In the genomic region with DNA sequence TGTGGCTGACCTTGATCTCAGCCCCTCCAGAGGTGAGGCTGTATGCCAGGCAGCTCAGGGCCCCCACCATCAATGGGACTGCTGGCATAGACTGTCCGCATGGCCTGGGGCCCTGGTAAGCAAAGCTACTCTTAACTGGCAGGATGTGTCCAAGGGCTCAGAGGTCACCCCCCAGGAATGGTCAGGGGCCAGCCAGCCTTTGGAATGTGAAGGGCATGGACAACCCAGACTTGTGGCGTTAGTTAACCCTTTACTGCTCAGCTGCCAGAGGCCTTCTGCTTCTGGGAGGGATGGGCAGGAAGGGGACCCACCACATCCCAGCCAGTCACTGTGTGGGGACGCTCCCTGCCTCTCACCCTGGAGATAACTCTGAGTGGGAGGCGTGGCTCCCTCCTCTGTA, we compare ENCODE assay signal across 16 cellular contexts.
DNase-seq lines count a peak whose midpoint lies in the region; ATAC-seq and TF ChIP-seq lines count a peak whose summit lies in the region.
"Had no signal": no experiment of that assay in that cellular context is flagged by ENCODE, and none has a peak within 500 bp of the region (broad histone marks: within the 10 kb centered on the region; RNA-seq: fewer than 3 reads in every experiment).

No MANE protein-coding gene starts in this region.

- no peak overlapping the region for H3K4me3 Mint-ChIP-seq in endodermal cell
- H3K4me3 Mint-ChIP-seq: B cell; CD8-positive, alpha-beta T cell had no signal

- no peaks in the 10 kb centered on the region for H3K9me3 Mint-ChIP-seq in endodermal cell
- H3K9me3 Mint-ChIP-seq: CD8-positive, alpha-beta T cell had no signal

- H3K9me3 ChIP-seq in endodermal cell (ENCODE audit: control insufficient read depth, low read length) (no peaks in the 10 kb centered on the region), liver (ENCODE audit: control insufficient read depth in 4 of 4, low read length in 3 of 4) (no peaks in the 10 kb centered on the region), spleen (no peaks in the 10 kb centered on the region)
- H3K9me3 ChIP-seq: BLaER1 treated with 17β-estradiol and CSF1 and Interleukin-3, amounts not matched to agents 10 nM and 100 nM had no signal

- no peak overlapping the region for H3K27ac Mint-ChIP-seq in endodermal cell
- H3K27ac Mint-ChIP-seq: B cell; CD8-positive, alpha-beta T cell had no signal

- intact Hi-C loops in spleen (cut with DNase I; ENCODE audit: low total_unique reads): no loop called here

- H3K27me3 Mint-ChIP-seq in endodermal cell (ENCODE audit: insufficient read depth): peaks cover 5% of the 10 kb centered on the region

- 91% methylated on average over 4 of the region's 4 CpGs; no CpG with 5 or more reads in 1 of the 2 experiments for WGBS in endodermal cell (ENCODE audit: insufficient coverage in 1 of 2, insufficient read length in 1 of 2), 2 experiments
- 69% methylated on average over 4 of the region's 4 CpGs for WGBS in liver
- 56 to 92% (median 65%) methylated on average over 2 to 4 of the region's 4 CpGs for WGBS in spleen, 5 donors

- no peak for ATAC-seq in activated CD4-positive, CD25-positive, alpha-beta regulatory T cell treated with anti-CD3 and anti-CD28 coated beads, Interleukin-2, amount 50 U/mL, for 24 hours
- ATAC-seq: CD8-positive, alpha-beta T cell had no signal

- H3K27me3 ChIP-seq in endodermal cell (ENCODE audit: control insufficient read depth, insufficient read depth, low read length, poor library complexity, severe bottlenecking) (no peaks in the 10 kb centered on the region), liver (ENCODE audit: control insufficient read depth in 4 of 4, insufficient read depth in 4 of 4, low read length in 3 of 4) (no peaks in the 10 kb centered on the region), spleen (replicated peaks in 1 of 7) (peaks cover 0 to 50% (median 0%) of the 10 kb centered on the region in 7 donors)

- DNase-seq in M059J (ENCODE audit: low read depth): peak; percentile 9
- DNase-seq in endodermal cell: no peak
- DNase-seq in spleen: no peak
- DNase-seq in NCI-H146 treated with DMSO at 0.1 percent for 48 hours (lab: John Stamatoyannopoulos, UW; ENCODE audit: unreplicated experiment): no peak
- DNase-seq in activated naive CD4-positive, alpha-beta T cell treated with anti-CD3 and anti-CD28 coated beads, Interleukin-2, amount 50 U/mL, for 16 hours: no peak
- DNase-seq: Calu3; CD8-positive, alpha-beta T cell; DND-41; GM23248; HCEC 1CT; IMR-90 had no signal

- TF ChIP-seq CTCF in endodermal cell (conservative IDR thresholded peaks at IDR 0.05) (no peak), liver (IDR thresholded peaks at IDR 0.05; ENCODE audit: low read depth, low read length, missing input control) (no peak), spleen (IDR thresholded peaks at IDR 0.05 in 8 of 11, conservative IDR thresholded peaks at IDR 0.05 in 3 of 11) (no peak)

- H3K27ac ChIP-seq in endodermal cell (ENCODE audit: low read depth, low read length) (peak overlapping the region; percentile 49), liver (ENCODE audit: low read depth in 1 of 2, low read length in 2 of 2) (peak overlapping the region; percentile 49 to 64), spleen (peak overlapping the region in 5 of 8 donors; percentile 51 to 71 (median 58))
- H3K27ac ChIP-seq: BLaER1 treated with 17β-estradiol and CSF1 and Interleukin-3, amounts not matched to agents 10 nM and 100 nM; GM23248; HL-60 had no signal

- H3K9ac ChIP-seq in endodermal cell (ENCODE audit: extremely low read depth, low read length, poor library complexity, severe bottlenecking): no peak overlapping the region
- no peak overlapping the region for H3K9ac ChIP-seq in liver (ENCODE audit: low read depth in 1 of 2, low read length in 2 of 2)
- H3K9ac ChIP-seq: BLaER1 treated with 17β-estradiol and CSF1 and Interleukin-3, amounts not matched to agents 10 nM and 100 nM; GM23248 had no signal

- no peak for TF ChIP-seq POLR2A in spleen (IDR thresholded peaks at IDR 0.05)

- H3K36me3 ChIP-seq in endodermal cell (ENCODE audit: control insufficient read depth, insufficient read depth, low read length) (no peaks in the 10 kb centered on the region), liver (ENCODE audit: control insufficient read depth in 4 of 4, insufficient read depth in 3 of 4, low read depth in 1 of 4, low read length in 3 of 4) (no peaks in the 10 kb centered on the region), spleen (no peaks in the 10 kb centered on the region)
- H3K36me3 ChIP-seq: BLaER1 treated with 17β-estradiol and CSF1 and Interleukin-3, amounts not matched to agents 10 nM and 100 nM had no signal

- no peak for TF ChIP-seq RAD21 in liver (IDR thresholded peaks at IDR 0.05)

- H3K4me3 ChIP-seq in endodermal cell (ENCODE audit: low read length): no peak overlapping the region
- H3K4me3 ChIP-seq in liver (ENCODE audit: low read depth in 1 of 3, low read length in 3 of 3): no peak overlapping the region
- H3K4me3 ChIP-seq in spleen: no peak overlapping the region
- H3K4me3 ChIP-seq: BLaER1 treated with 17β-estradiol and CSF1 and Interleukin-3, amounts not matched to agents 10 nM and 100 nM; GM23248 had no signal

- no peaks in the 10 kb centered on the region for H3K4me1 Mint-ChIP-seq in endodermal cell
- H3K4me1 Mint-ChIP-seq: B cell had no signal

- H3K36me3 Mint-ChIP-seq in endodermal cell (ENCODE audit: low read depth): no peaks in the 10 kb centered on the region
- H3K36me3 Mint-ChIP-seq: CD8-positive, alpha-beta T cell had no signal

- H3K4me1 ChIP-seq in endodermal cell (ENCODE audit: control insufficient read depth, insufficient read depth, low read length) (no peaks in the 10 kb centered on the region), liver (ENCODE audit: control insufficient read depth in 4 of 4, insufficient read depth in 4 of 4, low read length in 3 of 4) (peaks cover 14 to 41% (median 26%) of the 10 kb centered on the region in 4 donors), spleen (peaks cover 0 to 31% (median 9%) of the 10 kb centered on the region in 6 donors)

TF ChIP-seq in liver, 16 proteins besides CTCF, POLR2A, EP300 and RAD21:
- TF ChIP-seq, protein P1, sequence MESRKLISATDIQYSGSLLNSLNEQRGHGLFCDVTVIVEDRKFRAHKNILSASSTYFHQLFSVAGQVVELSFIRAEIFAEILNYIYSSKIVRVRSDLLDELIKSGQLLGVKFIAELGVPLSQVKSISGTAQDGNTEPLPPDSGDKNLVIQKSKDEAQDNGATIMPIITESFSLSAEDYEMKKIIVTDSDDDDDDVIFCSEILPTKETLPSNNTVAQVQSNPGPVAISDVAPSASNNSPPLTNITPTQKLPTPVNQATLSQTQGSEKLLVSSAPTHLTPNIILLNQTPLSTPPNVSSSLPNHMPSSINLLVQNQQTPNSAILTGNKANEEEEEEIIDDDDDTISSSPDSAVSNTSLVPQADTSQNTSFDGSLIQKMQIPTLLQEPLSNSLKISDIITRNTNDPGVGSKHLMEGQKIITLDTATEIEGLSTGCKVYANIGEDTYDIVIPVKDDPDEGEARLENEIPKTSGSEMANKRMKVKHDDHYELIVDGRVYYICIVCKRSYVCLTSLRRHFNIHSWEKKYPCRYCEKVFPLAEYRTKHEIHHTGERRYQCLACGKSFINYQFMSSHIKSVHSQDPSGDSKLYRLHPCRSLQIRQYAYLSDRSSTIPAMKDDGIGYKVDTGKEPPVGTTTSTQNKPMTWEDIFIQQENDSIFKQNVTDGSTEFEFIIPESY (IDR thresholded peaks at IDR 0.05): no peak
- peak in 1 of 2 donors; percentile 36 for TF ChIP-seq HNF4A (conservative IDR thresholded peaks at IDR 0.05)
